ENCODE assay signal across 8 cellular contexts in the genomic region with DNA sequence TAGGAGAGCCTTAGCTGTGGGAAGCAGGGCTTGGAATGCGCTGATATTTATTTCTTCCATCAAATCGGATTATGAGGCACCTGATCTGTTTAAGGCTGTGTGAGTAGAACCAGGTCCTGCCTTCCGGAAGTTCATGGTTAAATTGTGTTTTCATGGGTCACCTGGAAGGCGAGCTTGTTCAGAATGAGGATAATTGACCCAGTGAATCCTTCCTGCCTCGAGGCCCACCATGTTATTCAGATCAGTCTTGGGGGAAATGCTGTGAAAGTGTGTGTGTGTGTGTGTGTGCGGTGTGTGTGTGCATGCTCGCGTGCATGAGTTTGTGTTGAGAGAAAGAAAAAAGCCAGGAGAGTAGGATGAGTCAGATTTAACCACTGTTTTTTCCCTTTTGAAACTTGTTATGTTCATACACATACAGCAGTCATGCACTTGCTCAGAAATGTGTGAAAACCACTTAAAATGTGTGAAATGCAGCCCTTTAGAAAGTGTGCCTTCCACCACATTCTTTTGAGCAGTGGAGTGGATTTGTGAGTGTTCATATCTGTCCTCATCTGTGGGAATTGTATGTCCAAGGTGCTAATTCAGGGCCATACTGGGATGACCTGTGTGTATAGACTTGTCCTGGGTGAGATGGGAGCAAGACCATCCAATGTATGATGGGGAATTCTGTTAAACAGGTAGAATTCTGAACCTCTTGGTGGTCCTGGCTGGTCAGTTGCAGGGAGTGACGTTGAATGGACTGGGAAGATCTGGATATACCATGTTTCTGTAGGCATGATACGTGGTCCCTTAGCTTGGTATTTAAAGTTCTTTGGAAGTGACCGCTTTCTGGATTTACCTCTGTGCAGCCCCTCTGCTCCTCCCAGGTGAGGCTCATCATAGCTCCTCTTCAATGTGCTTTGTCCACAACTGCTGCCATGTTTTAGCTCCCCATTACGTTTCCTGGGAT. TPM values are rescaled to one million over a fixed set of nuclear protein-coding genes. Genes with fewer than 3 reads are reported as not detected.
DNase-seq lines count a peak whose midpoint lies in the region; ATAC-seq and TF ChIP-seq lines count a peak whose summit lies in the region.

No MANE protein-coding gene starts in this region.

- CTCF ChIA-PET in WTC11 (lab: Charles Lee): interaction anchor here (0.5 to 1.4 kb wide), 2 partner anchors 99 to 156 kb away, joined by 3 to 5 read pairs; no protein-coding TSS in a partner anchor

- H3K9ac ChIP-seq in smooth muscle cell (ENCODE audit: low read depth): peak overlapping the region; percentile 12

- no peaks in the 10 kb centered on the region for H3K9me3 ChIP-seq in KOPT-K1 (ENCODE audit: insufficient read depth, low read length, poor library complexity, severe bottlenecking)
- H3K9me3 ChIP-seq in smooth muscle cell (replicated peaks; ENCODE audit: low read depth): no peaks in the 10 kb centered on the region
- no peaks in the 10 kb centered on the region for H3K9me3 ChIP-seq in right lobe of liver

- H3K4me3 ChIP-seq in smooth muscle cell: no peak overlapping the region
- no peak overlapping the region for H3K4me3 ChIP-seq in right lobe of liver

- H3K4me2 ChIP-seq in smooth muscle cell: no peak overlapping the region

- peak; percentile 65 to 66 for ATAC-seq in activated naive CD4-positive, alpha-beta T cell treated with anti-CD3 and anti-CD28 coated beads, Interleukin-2, amount 50 U/mL, for 72 hours
- no peak for ATAC-seq in right lobe of liver
- no peak for ATAC-seq in WTC11

- H3F3A ChIP-seq in smooth muscle cell (ENCODE audit: low read depth): peaks cover 32% of the 10 kb centered on the region

- intact Hi-C loops in right lobe of liver (cut with DNase I): no loop called here

- H3K36me3 ChIP-seq in KOPT-K1 (ENCODE audit: insufficient read depth, low read length) (no peaks in the 10 kb centered on the region), smooth muscle cell (ENCODE audit: low read depth) (no peaks in the 10 kb centered on the region), right lobe of liver (no peaks in the 10 kb centered on the region)

- no peak overlapping the region for H3K4me3 Mint-ChIP-seq in WTC11

- no peak for TF ChIP-seq CTCF in smooth muscle cell (IDR thresholded peaks at IDR 0.05; ENCODE audit: borderline replicate concordance, insufficient read depth, poor library complexity, severe bottlenecking)
- TF ChIP-seq CTCF in right lobe of liver (IDR thresholded peaks at IDR 0.05): no peak
- no peak for TF ChIP-seq CTCF in WTC11 (IDR thresholded peaks at IDR 0.05)

- no peaks in the 10 kb centered on the region for H3K27me3 Mint-ChIP-seq in WTC11 (ENCODE audit: low read depth)

- H3K27me3 ChIP-seq in smooth muscle cell (ENCODE audit: low read depth) (no peaks in the 10 kb centered on the region), right lobe of liver (no peaks in the 10 kb centered on the region)

- DNase-seq in activated T-cell treated with anti-CD3 and anti-CD28 coated beads for 1 hour (ENCODE audit: low read depth) (peak; percentile 36), smooth muscle cell (lab: John Stamatoyannopoulos, UW; ENCODE audit: unreplicated experiment) (no peak), right lobe of liver (no peak), ecto neural progenitor cell (ENCODE audit: low spot score) (no peak), WTC11 (ENCODE audit: low spot score) (no peak)
- no peak for DNase-seq in activated T-cell treated with anti-CD3 and anti-CD28 coated beads, Interleukin-2, amount 50 U/mL, for 1 hour
- DNase-seq in activated naive CD4-positive, alpha-beta T cell treated with anti-CD3 and anti-CD28 coated beads, Interleukin-2, amount 50 U/mL, for 72 hours (ENCODE audit: low spot score in 2 of 2): peak; percentile 63 to 64

- peaks cover 76% of the 10 kb centered on the region for H3K79me2 ChIP-seq in smooth muscle cell (ENCODE audit: low read depth)

- no peak overlapping the region for H2AFZ ChIP-seq in smooth muscle cell (ENCODE audit: low read depth)

- H3K9me3 Mint-ChIP-seq in activated naive CD4-positive, alpha-beta T cell treated with anti-CD3 and anti-CD28 coated beads, Interleukin-2, amount 50 U/mL, for 72 hours: no peaks in the 10 kb centered on the region
- H3K9me3 Mint-ChIP-seq in WTC11: no peaks in the 10 kb centered on the region

- 56% methylated on average over 12 of the region's 12 CpGs for WGBS in smooth muscle cell (ENCODE audit: low lambda C conversion rate)
- 66% methylated on average over 11 of the region's 12 CpGs for WGBS in right lobe of liver (ENCODE audit: insufficient coverage, low coverage, low lambda C conversion rate, missing lambda C conversion rate)

- peak overlapping the region; percentile 68 for H3K27ac ChIP-seq in KOPT-K1 (ENCODE audit: low read depth, low read length, poor library complexity, severe bottlenecking)
- H3K27ac ChIP-seq in smooth muscle cell (ENCODE audit: low read depth): peak overlapping the region; percentile 27
- no peak overlapping the region for H3K27ac ChIP-seq in right lobe of liver

- H3K4me1 Mint-ChIP-seq in WTC11: peaks cover 47% of the 10 kb centered on the region

- peaks cover 49% of the 10 kb centered on the region for H4K20me1 ChIP-seq in smooth muscle cell (ENCODE audit: low read depth)

- POLR2A ChIA-PET in WTC11 (lab: Charles Lee): interaction anchor here (0.5 to 0.6 kb wide), 2 partner anchors 89 to 350 kb away, joined by 3 read pairs; no protein-coding TSS in a partner anchor

- TF ChIP-seq POLR2A in right lobe of liver (IDR thresholded peaks at IDR 0.05): no peak

- H3K27ac Mint-ChIP-seq in activated naive CD4-positive, alpha-beta T cell treated with anti-CD3 and anti-CD28 coated beads, Interleukin-2, amount 50 U/mL, for 72 hours: no peak overlapping the region
- no peak overlapping the region for H3K27ac Mint-ChIP-seq in WTC11

- H3K36me3 Mint-ChIP-seq in activated naive CD4-positive, alpha-beta T cell treated with anti-CD3 and anti-CD28 coated beads, Interleukin-2, amount 50 U/mL, for 72 hours: peaks cover 0 to 33% of the 10 kb centered on the region in 2 donors
- H3K36me3 Mint-ChIP-seq in WTC11: no peaks in the 10 kb centered on the region

- H3K4me1 ChIP-seq in smooth muscle cell (ENCODE audit: low read depth): peaks cover 32% of the 10 kb centered on the region
- peaks cover 0 to 37% (median 14%) of the 10 kb centered on the region in 4 donors for H3K4me1 ChIP-seq in right lobe of liver

TF ChIP-seq in WTC11, 78 proteins besides CTCF, POLR2A, EP300 and RAD21:
- no peak for TF ChIP-seq ZNF416 (CRISPR knock-in tag; IDR thresholded peaks at IDR 0.05)
- TF ChIP-seq ZNF232 (CRISPR knock-in tag; IDR thresholded peaks at IDR 0.05): no peak
- TF ChIP-seq CREM (CRISPR knock-in tag; IDR thresholded peaks at IDR 0.05): no peak
- TF ChIP-seq, protein P1, sequence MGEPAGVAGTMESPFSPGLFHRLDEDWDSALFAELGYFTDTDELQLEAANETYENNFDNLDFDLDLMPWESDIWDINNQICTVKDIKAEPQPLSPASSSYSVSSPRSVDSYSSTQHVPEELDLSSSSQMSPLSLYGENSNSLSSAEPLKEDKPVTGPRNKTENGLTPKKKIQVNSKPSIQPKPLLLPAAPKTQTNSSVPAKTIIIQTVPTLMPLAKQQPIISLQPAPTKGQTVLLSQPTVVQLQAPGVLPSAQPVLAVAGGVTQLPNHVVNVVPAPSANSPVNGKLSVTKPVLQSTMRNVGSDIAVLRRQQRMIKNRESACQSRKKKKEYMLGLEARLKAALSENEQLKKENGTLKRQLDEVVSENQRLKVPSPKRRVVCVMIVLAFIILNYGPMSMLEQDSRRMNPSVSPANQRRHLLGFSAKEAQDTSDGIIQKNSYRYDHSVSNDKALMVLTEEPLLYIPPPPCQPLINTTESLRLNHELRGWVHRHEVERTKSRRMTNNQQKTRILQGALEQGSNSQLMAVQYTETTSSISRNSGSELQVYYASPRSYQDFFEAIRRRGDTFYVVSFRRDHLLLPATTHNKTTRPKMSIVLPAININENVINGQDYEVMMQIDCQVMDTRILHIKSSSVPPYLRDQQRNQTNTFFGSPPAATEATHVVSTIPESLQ (CRISPR knock-in tag; IDR thresholded peaks at IDR 0.05): no peak
- TF ChIP-seq ESRRA (CRISPR knock-in tag; IDR thresholded peaks at IDR 0.05; ENCODE audit: borderline replicate concordance): no peak
- no peak for TF ChIP-seq GRHL2 (CRISPR knock-in tag; IDR thresholded peaks at IDR 0.05; ENCODE audit: insufficient replicate concordance, severe bottlenecking)
- no peak for TF ChIP-seq TP53 (CRISPR knock-in tag; IDR thresholded peaks at IDR 0.05)
TF ChIP-seq in WTC11: peak in this region for 0.

RNA-seq across cellular contexts. Expression of a gene that starts 36.9 kb away (rescaled TPM):
- total RNA-seq in activated naive CD4-positive, alpha-beta T cell treated with anti-CD3 and anti-CD28 coated beads, Interleukin-2, amount 50 U/mL, for 72 hours: 10 to 100 TPM; 15.4 to 75.9 TPM
- 21.9 and 25.9 TPM in 2 replicates for total RNA-seq in smooth muscle cell
- polyA plus RNA-seq in smooth muscle cell: 20.2 and 27.7 TPM in 2 replicates
- total RNA-seq in right lobe of liver: 10 to 100 TPM in 5 of 6 experiments, 1 to 10 TPM in 1; 9.2 to 34.0 (median 14.4) TPM
- total RNA-seq in WTC11 (2021): 20.2 to 34.6 TPM (median 25.0 TPM) in 3 replicates

Comparison
In these comparisons a context has a peak if more than half of its experiments do, and no peak if none do; other contexts are left out.
1. DNase-seq: peak in activated T-cell treated with anti-CD3 and anti-CD28 coated beads for 1 hour (single experiment) and activated naive CD4-positive, alpha-beta T cell treated with anti-CD3 and anti-CD28 coated beads, Interleukin-2, amount 50 U/mL, for 72 hours (2 of 2); none in activated T-cell treated with anti-CD3 and anti-CD28 coated beads, Interleukin-2, amount 50 U/mL, for 1 hour (single experiment), smooth muscle cell (single experiment), right lobe of liver (0 of 3), ecto neural progenitor cell (single experiment) and WTC11 (single experiment).
2. H3K27ac ChIP-seq: peak in KOPT-K1 (single experiment) and smooth muscle cell (single experiment); none in right lobe of liver (0 of 3).
3. ATAC-seq: peak in activated naive CD4-positive, alpha-beta T cell treated with anti-CD3 and anti-CD28 coated beads, Interleukin-2, amount 50 U/mL, for 72 hours (2 of 2); none in right lobe of liver (0 of 4) and WTC11 (single experiment).